11 cellular contexts compared by ENCODE assay signal in the genomic region with DNA sequence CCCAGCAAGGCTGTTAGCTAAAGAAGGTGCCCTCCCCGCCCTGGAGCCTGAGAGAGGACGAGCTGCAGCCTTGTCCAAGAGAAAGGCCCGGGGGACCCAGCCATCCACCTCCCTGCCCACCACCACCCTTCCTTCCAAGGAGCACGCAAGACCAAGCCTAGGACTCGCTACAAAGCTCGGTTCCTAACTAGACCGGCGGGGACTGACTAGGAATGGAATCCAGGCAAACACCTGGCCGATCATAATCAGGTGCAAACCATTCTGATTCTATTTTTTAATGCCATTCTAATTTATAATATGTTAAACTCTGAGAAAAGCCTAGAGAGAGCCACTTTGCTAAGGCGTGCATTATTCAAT. TPM values are rescaled to one million over a fixed set of nuclear protein-coding genes. Genes with fewer than 3 reads are reported as not detected.
DNase-seq lines count a peak whose midpoint lies in the region; ATAC-seq and TF ChIP-seq lines count a peak whose summit lies in the region.
"Had no signal": no experiment of that assay in that cellular context is flagged by ENCODE, and none has a peak within 500 bp of the region (broad histone marks: within the 10 kb centered on the region; RNA-seq: fewer than 3 reads in every experiment).

No MANE protein-coding gene starts in this region.

- H3K36me3 Mint-ChIP-seq in WTC11 = no peaks in the 10 kb centered on the region
- H3K36me3 Mint-ChIP-seq in stimulated activated effector memory CD8-positive, alpha-beta T cell treated with anti-CD3 and anti-CD28 coated beads, Interleukin-12 subunit alpha, Interleukin-12 subunit beta, amount 100 ng/mL, for 72 hours = no peaks in the 10 kb centered on the region

- peaks cover 32% of the 10 kb centered on the region for H3K4me1 Mint-ChIP-seq in WTC11
- H3K4me1 Mint-ChIP-seq in stimulated activated effector memory CD8-positive, alpha-beta T cell treated with anti-CD3 and anti-CD28 coated beads, Interleukin-12 subunit alpha, Interleukin-12 subunit beta, amount 100 ng/mL, for 72 hours = no peaks in the 10 kb centered on the region

- peak overlapping the region; percentile 82 for H3K4me3 Mint-ChIP-seq in WTC11
- no peak overlapping the region for H3K4me3 Mint-ChIP-seq in stimulated activated effector memory CD8-positive, alpha-beta T cell treated with anti-CD3 and anti-CD28 coated beads, Interleukin-12 subunit alpha, Interleukin-12 subunit beta, amount 100 ng/mL, for 72 hours

- intact Hi-C loops in Right ventricle myocardium superior (cut with DNase I) = no loop called here

- DNase-seq in AG04449 (ENCODE audit: low read depth, low spot score) (no peak), WTC11 (ENCODE audit: low spot score) (peak; percentile 40), Right ventricle myocardium superior (no peak), osteoblast (ENCODE audit: insufficient read length, low spot score, missing footprints) (no peak), cerebellum (ENCODE audit: low spot score) (no peak), HCEC 1CT (no peak)
- DNase-seq in stimulated activated effector memory CD8-positive, alpha-beta T cell treated with anti-CD3 and anti-CD28 coated beads, Interleukin-12 subunit alpha, Interleukin-12 subunit beta, amount 100 ng/mL, for 72 hours (ENCODE audit: low spot score in 2 of 2) = no peak
- DNase-seq: activated CD4-positive, alpha-beta T cell treated with anti-CD3 and anti-CD28 coated beads, Interleukin-2, amount 50 U/mL, for 48 hours had no signal

- CTCF ChIA-PET in AG04449 (lab: Yijun Ruan, JAX) = interaction anchor here (0.8 to 5.2 kb wide), 6 partner anchors 9 to 89 kb away, joined by 3 to 27 read pairs (median 10); partner anchors contain the start of gene AFG3L2
- CTCF ChIA-PET in WTC11 (lab: Charles Lee) = interaction anchor here (0.5 to 4.4 kb wide), 15 partner anchors 10 to 589 kb away, joined by 3 to 81 read pairs (median 6); partner anchors contain the start of genes AFG3L2, CIDEA and TUBB6

- POLR2A ChIA-PET in AG04449 (lab: Yijun Ruan, JAX) (interaction anchor here (1.0 to 4.3 kb wide), 10 partner anchors 8 to 334 kb away, joined by 3 to 69 read pairs (median 5); partner anchors contain the start of genes AFG3L2 and TUBB6), WTC11 (lab: Charles Lee) (interaction anchor here (0.9 to 2.2 kb wide), 4 partner anchors 10 to 52 kb away, joined by 3 to 10 read pairs (median 6); no protein-coding TSS in a partner anchor)

- H3K27me3 ChIP-seq in osteoblast (ENCODE audit: insufficient read depth, low read length) = no peaks in the 10 kb centered on the region

- no peaks in the 10 kb centered on the region for H3K79me2 ChIP-seq in osteoblast (ENCODE audit: insufficient read depth, low read length)

- peak overlapping the region; percentile 60 for H3K4me3 ChIP-seq in AG04449 (ENCODE audit: low read depth, low read length)
- H3K4me3 ChIP-seq in osteoblast (ENCODE audit: insufficient read depth, low read length) = peak overlapping the region; percentile 79

- peaks cover 11% of the 10 kb centered on the region for H3K4me1 ChIP-seq in osteoblast (ENCODE audit: insufficient read depth, low read length)

- H3K27ac Mint-ChIP-seq in WTC11 = peak overlapping the region; percentile 97
- H3K27ac Mint-ChIP-seq in stimulated activated effector memory CD8-positive, alpha-beta T cell treated with anti-CD3 and anti-CD28 coated beads, Interleukin-12 subunit alpha, Interleukin-12 subunit beta, amount 100 ng/mL, for 72 hours = no peak overlapping the region

- H3K9me3 ChIP-seq in osteoblast (ENCODE audit: low read depth, low read length) = no peaks in the 10 kb centered on the region

- peak overlapping the region; percentile 93 for H2AFZ ChIP-seq in osteoblast (ENCODE audit: low read length)

- H3K27me3 Mint-ChIP-seq in WTC11 (ENCODE audit: low read depth) = peaks cover 33% of the 10 kb centered on the region

- H3K27ac ChIP-seq in osteoblast (ENCODE audit: low read depth, low read length) = peak overlapping the region; percentile 88

- peak overlapping the region; percentile 86 for H3K4me2 ChIP-seq in osteoblast (ENCODE audit: insufficient read depth, low read length)

- TF ChIP-seq CTCF in AG04449 (IDR thresholded peaks at IDR 0.05; ENCODE audit: insufficient read depth, low read length, missing control alignments) (no peak), WTC11 (IDR thresholded peaks at IDR 0.05) (no peak), osteoblast (IDR thresholded peaks at IDR 0.05; ENCODE audit: extremely low read depth, low read depth, low read length) (no peak)

- peak; percentile 28 for ATAC-seq in WTC11
- peak; percentile 22 for ATAC-seq in Right ventricle myocardium superior (ENCODE audit: poor library complexity)
- ATAC-seq in HG02588 (IDR thresholded peaks at IDR 0.05; ENCODE audit: unreplicated experiment) = no peak
- ATAC-seq in stimulated activated effector memory CD8-positive, alpha-beta T cell treated with anti-CD3 and anti-CD28 coated beads, Interleukin-12 subunit alpha, Interleukin-12 subunit beta, amount 100 ng/mL, for 72 hours = no peak

- no peaks in the 10 kb centered on the region for H3K36me3 ChIP-seq in osteoblast (ENCODE audit: insufficient read depth, low read length)

- no peaks in the 10 kb centered on the region for H4K20me1 ChIP-seq in osteoblast (ENCODE audit: insufficient read depth, low read length)

- no peaks in the 10 kb centered on the region for H3K9me3 Mint-ChIP-seq in WTC11
- no peaks in the 10 kb centered on the region for H3K9me3 Mint-ChIP-seq in stimulated activated effector memory CD8-positive, alpha-beta T cell treated with anti-CD3 and anti-CD28 coated beads, Interleukin-12 subunit alpha, Interleukin-12 subunit beta, amount 100 ng/mL, for 72 hours

TF ChIP-seq in WTC11, 78 proteins besides CTCF, POLR2A, EP300 and RAD21:
- no peak for TF ChIP-seq OVOL2 (CRISPR knock-in tag; IDR thresholded peaks at IDR 0.05; ENCODE audit: borderline replicate concordance)
- no peak for TF ChIP-seq TP53 (CRISPR knock-in tag; IDR thresholded peaks at IDR 0.05)
- no peak for TF ChIP-seq JAZF1 (CRISPR knock-in tag; IDR thresholded peaks at IDR 0.05)

RNA-seq across cellular contexts. Expression of gene TUBB6, which starts 19.7 kb away (rescaled TPM):
- total RNA-seq in WTC11 (2021) = 137 to 240 TPM (median 149 TPM) in 3 replicates
- total RNA-seq in Right ventricle myocardium superior = 94.6 TPM
- total RNA-seq in osteoblast = 312 and 425 TPM in 2 replicates
- 52.5 TPM for total RNA-seq in cerebellum

RNA-seq across cellular contexts. Expression of gene CIDEA, which starts 34.2 kb away (rescaled TPM):
- total RNA-seq in WTC11 (2021) = 0.23 to 0.50 TPM (median 0.23 TPM) in 3 replicates
- 0.91 TPM for total RNA-seq in Right ventricle myocardium superior
- total RNA-seq in osteoblast = not detected in 2 replicates
- total RNA-seq in cerebellum = not detected
- total RNA-seq: LHCN-M2, mononuclear cell had no signal

Comparison
In these comparisons a context has a peak if more than half of its experiments do, and no peak if none do; other contexts are left out.
1. ATAC-seq: peak in WTC11 (single experiment) and Right ventricle myocardium superior (single experiment); none in HG02588 (single experiment) and stimulated activated effector memory CD8-positive, alpha-beta T cell treated with anti-CD3 and anti-CD28 coated beads, Interleukin-12 subunit alpha, Interleukin-12 subunit beta, amount 100 ng/mL, for 72 hours (single experiment).